ENCODE assay signal across 17 cellular contexts in genomic region chr1:183562701-183563100, GRCh38.
"Had no signal": no experiment of that assay in that cellular context is flagged by ENCODE, and none has a peak within 500 bp of the region (broad histone marks: within the 10 kb centered on the region; RNA-seq: fewer than 3 reads in every experiment).

No MANE protein-coding gene starts in this region.

- H3K9me3 Mint-ChIP-seq: natural killer cell treated with Interleukin-12 subunit alpha and Interleukin-12 subunit beta and Interleukin-15 and Interleukin-18, amount 100 ng/mL, for 72 hours; stimulated activated naive CD8-positive, alpha-beta T cell treated with anti-CD3 and anti-CD28 coated beads, Interleukin-15, Interleukin-2, amounts not matched to agents 100 ng/mL and 50 ng/mL, for 24 hours had no signal

- H3K27ac Mint-ChIP-seq: natural killer cell treated with Interleukin-12 subunit alpha and Interleukin-12 subunit beta and Interleukin-15 and Interleukin-18, amount 100 ng/mL, for 72 hours; stimulated activated naive CD8-positive, alpha-beta T cell treated with anti-CD3 and anti-CD28 coated beads, Interleukin-15, Interleukin-2, amounts not matched to agents 100 ng/mL and 50 ng/mL, for 24 hours had no signal

- H3K4me3 Mint-ChIP-seq: natural killer cell treated with Interleukin-12 subunit alpha and Interleukin-12 subunit beta and Interleukin-15 and Interleukin-18, amount 100 ng/mL, for 72 hours; stimulated activated naive CD8-positive, alpha-beta T cell treated with anti-CD3 and anti-CD28 coated beads, Interleukin-15, Interleukin-2, amounts not matched to agents 100 ng/mL and 50 ng/mL, for 24 hours had no signal

- ATAC-seq: gastroesophageal sphincter, left lung, right cardiac atrium, upper lobe of right lung had no signal

- DNase-seq: dorsolateral prefrontal cortex; effector CD8-positive, alpha-beta T cell; esophagus squamous epithelium; foreskin fibroblast; glutamatergic neuron; islet precursor cell; left lung; midbrain; posterior cingulate gyrus; right cardiac atrium; small intestine; stimulated activated CD4-positive, alpha-beta T cell treated with anti-CD3 and anti-CD28 coated beads, Interleukin-2, amount 100 ng/mL, for 48 hours; tibial artery; upper lobe of right lung had no signal

- H3K36me3 Mint-ChIP-seq: natural killer cell treated with Interleukin-12 subunit alpha and Interleukin-12 subunit beta and Interleukin-15 and Interleukin-18, amount 100 ng/mL, for 72 hours had no signal

- H3K27me3 Mint-ChIP-seq: natural killer cell treated with Interleukin-12 subunit alpha and Interleukin-12 subunit beta and Interleukin-15 and Interleukin-18, amount 100 ng/mL, for 72 hours; stimulated activated naive CD8-positive, alpha-beta T cell treated with anti-CD3 and anti-CD28 coated beads, Interleukin-15, Interleukin-2, amounts not matched to agents 100 ng/mL and 50 ng/mL, for 24 hours had no signal
